ENCODE assay signal across 29 cellular contexts in genomic region chr5:164332349-164333196, GRCh38.
"Had no signal": no experiment of that assay in that cellular context is flagged by ENCODE, and none has a peak within 500 bp of the region (broad histone marks: within the 10 kb centered on the region; RNA-seq: fewer than 3 reads in every experiment).

No MANE protein-coding gene starts in this region.

- H3K9ac ChIP-seq: parathyroid adenoma had no signal

- H3K4me3 ChIP-seq: colonic mucosa, gastrocnemius medialis, mucosa of descending colon, smooth muscle cell, testis, tibial artery had no signal

- H3K79me2 ChIP-seq: parathyroid adenoma had no signal

- ATAC-seq: esophagus mucosa; gastrocnemius medialis; left lobe of liver; mucosa of descending colon; natural killer cell treated with Interleukin-12 subunit alpha and Interleukin-12 subunit beta and Interleukin-15 and Interleukin-18, amount 100 ng/mL, for 72 hours; sciatic nerve had no signal

- H3K27me3 ChIP-seq: colonic mucosa, gastrocnemius medialis, testis, tibial artery had no signal

- H3K4me1 Mint-ChIP-seq: endodermal cell, naive B cell, neural crest cell had no signal

- H3K9me3 ChIP-seq: colonic mucosa, gastrocnemius medialis, mucosa of descending colon, testis had no signal

- H3K4me3 Mint-ChIP-seq: dendritic cell treated with granulocyte-macrophage colony-stimulating factor and Interleukin-4, amounts not matched to agents 40 ng/mL and 50 ng/mL, for 4 days; endodermal cell; mesothelial cell of epicardium; naive B cell; natural killer cell treated with Interleukin-12 subunit alpha and Interleukin-12 subunit beta and Interleukin-15 and Interleukin-18, amount 100 ng/mL, for 72 hours; neural crest cell; type B pancreatic cell had no signal

- H3K27me3 Mint-ChIP-seq: dendritic cell treated with granulocyte-macrophage colony-stimulating factor and Interleukin-4, amounts not matched to agents 40 ng/mL and 50 ng/mL, for 4 days; natural killer cell treated with Interleukin-12 subunit alpha and Interleukin-12 subunit beta and Interleukin-15 and Interleukin-18, amount 100 ng/mL, for 72 hours; progenitor cell of endocrine pancreas had no signal

- FAIRE-seq: kidney had no signal

- H3K4me1 ChIP-seq: colonic mucosa, gastrocnemius medialis, parathyroid adenoma, testis, tibial artery had no signal

- H3K27ac Mint-ChIP-seq: dendritic cell treated with granulocyte-macrophage colony-stimulating factor and Interleukin-4, amounts not matched to agents 40 ng/mL and 50 ng/mL, for 4 days; endodermal cell; mesothelial cell of epicardium; naive B cell; natural killer cell treated with Interleukin-12 subunit alpha and Interleukin-12 subunit beta and Interleukin-15 and Interleukin-18, amount 100 ng/mL, for 72 hours; progenitor cell of endocrine pancreas; type B pancreatic cell had no signal

- H3K27ac ChIP-seq: colonic mucosa, epithelial cell of prostate, gastrocnemius medialis, parathyroid adenoma, testis, tibial artery had no signal

- H3K4me2 ChIP-seq: smooth muscle cell had no signal

- H3K36me3 Mint-ChIP-seq: naive B cell; natural killer cell treated with Interleukin-12 subunit alpha and Interleukin-12 subunit beta and Interleukin-15 and Interleukin-18, amount 100 ng/mL, for 72 hours; type B pancreatic cell had no signal

- H2AFZ ChIP-seq: parathyroid adenoma had no signal

- H3K36me3 ChIP-seq: colonic mucosa, gastrocnemius medialis, tibial artery had no signal

- H3K9me3 Mint-ChIP-seq: type B pancreatic cell had no signal

- DNase-seq: colonic mucosa; effector CD8-positive, alpha-beta T cell; endodermal cell; foreskin fibroblast; gastrocnemius medialis; head of caudate nucleus; kidney; mesenchymal stem cell; mucosa of descending colon; naive B cell; stimulated activated CD4-positive, alpha-beta T cell treated with anti-CD3 and anti-CD28 coated beads, Interleukin-12 subunit alpha, Interleukin-12 subunit beta, amount 100 ng/mL, for 4 hours; stimulated activated CD4-positive, alpha-beta T cell treated with anti-CD3 and anti-CD28 coated beads, Interleukin-1b, Interleukin-23, amount 100 ng/mL, for 48 hours; stimulated activated CD4-positive, alpha-beta T cell treated with anti-CD3 and anti-CD28 coated beads, Interleukin-4, amount 100 ng/mL, for 1 hour; stimulated activated CD8-positive, alpha-beta memory T cell treated with anti-CD3 and anti-CD28 coated beads, Interleukin-4, amount 100 ng/mL, for 48 hours; stimulated activated naive CD4-positive, alpha-beta T cell; testis; tibial artery had no signal
